Comparison of ENCODE assay signal across 8 cellular contexts in the genomic region with DNA sequence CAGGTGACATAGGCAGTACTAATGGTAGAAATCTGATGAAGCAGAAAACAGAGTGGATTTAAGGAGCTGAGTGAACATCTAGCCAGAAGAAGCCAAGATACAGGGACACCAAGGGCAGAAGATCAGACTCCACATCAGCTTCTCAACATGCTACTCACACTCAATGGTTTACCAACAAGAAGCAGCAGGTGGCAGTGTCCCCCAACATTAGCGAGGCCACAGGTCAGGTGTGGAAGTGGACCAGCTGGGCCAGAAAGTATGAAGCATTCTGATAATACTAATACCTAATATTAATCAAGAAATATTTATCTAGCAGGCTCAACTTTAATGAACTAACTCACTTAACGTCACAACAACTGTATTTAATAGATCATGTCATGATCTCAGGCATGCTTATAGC.
DNase-seq lines count a peak whose midpoint lies in the region; ATAC-seq and TF ChIP-seq lines count a peak whose summit lies in the region.

No MANE protein-coding gene starts in this region.

- H3K36me3 ChIP-seq in OCI-LY3 (replicated peaks; ENCODE audit: low read depth, low read length) (no peaks in the 10 kb centered on the region), vagina (no peaks in the 10 kb centered on the region)

- TF ChIP-seq CTCF in OCI-LY3 (IDR thresholded peaks at IDR 0.05; ENCODE audit: low read depth, low read length) (peak; percentile 93), vagina (IDR thresholded peaks at IDR 0.05) (peak in 2 of 3 experiments; percentile 35 to 56)

- H3K4me2 ChIP-seq in OCI-LY3 (ENCODE audit: low read length) = no peak overlapping the region

- H3K4me3 ChIP-seq in OCI-LY3 (ENCODE audit: low read length) (no peak overlapping the region), vagina (no peak overlapping the region)

- H3K27me3 ChIP-seq in OCI-LY3 (ENCODE audit: low read depth, low read length) = no peaks in the 10 kb centered on the region
- no peaks in the 10 kb centered on the region for H3K27me3 ChIP-seq in vagina

- H3K9me3 ChIP-seq in OCI-LY3 (ENCODE audit: insufficient read depth, low read length) (no peaks in the 10 kb centered on the region), vagina (no peaks in the 10 kb centered on the region)

- DNase-seq in Right ventricle myocardium inferior (ENCODE audit: missing footprints) (peak; percentile 66), cardiac septum (ENCODE audit: low spot score) (no peak), fibroblast of gingiva (ENCODE audit: low read depth) (peak; percentile 64), non-pigmented ciliary epithelial cell (ENCODE audit: low read depth) (peak; percentile 14), vagina (ENCODE audit: extremely low spot score in 2 of 2) (no peak)
- DNase-seq in activated T-cell treated with anti-CD3 and anti-CD28 coated beads, Interleukin-2, amount 50 U/mL, for 4 hours = peak; percentile 22

- no peak overlapping the region for H2AFZ ChIP-seq in OCI-LY3 (ENCODE audit: low read depth, low read length)

- peaks cover 9% of the 10 kb centered on the region for H3K27me3 Mint-ChIP-seq in activated T-cell treated with anti-CD3 and anti-CD28 coated beads, Interleukin-2, amount 50 U/mL, for 4 hours (ENCODE audit: low read depth)

- no peaks in the 10 kb centered on the region for H3K9me3 Mint-ChIP-seq in activated T-cell treated with anti-CD3 and anti-CD28 coated beads, Interleukin-2, amount 50 U/mL, for 4 hours

- H3K4me1 Mint-ChIP-seq in activated T-cell treated with anti-CD3 and anti-CD28 coated beads, Interleukin-2, amount 50 U/mL, for 4 hours (ENCODE audit: low read depth) = no peaks in the 10 kb centered on the region

- H3K4me3 Mint-ChIP-seq in activated T-cell treated with anti-CD3 and anti-CD28 coated beads, Interleukin-2, amount 50 U/mL, for 4 hours = no peak overlapping the region

- no peak overlapping the region for H3K27ac ChIP-seq in OCI-LY3 (ENCODE audit: low read length)
- H3K27ac ChIP-seq in vagina = no peak overlapping the region

- no peak overlapping the region for H3K9ac ChIP-seq in OCI-LY3 (ENCODE audit: low read length)

- no peaks in the 10 kb centered on the region for H4K20me1 ChIP-seq in OCI-LY3 (ENCODE audit: insufficient read depth, low read length)

- no peak for TF ChIP-seq POLR2A in vagina (IDR thresholded peaks at IDR 0.05)

- no peaks in the 10 kb centered on the region for H3K4me1 ChIP-seq in OCI-LY3 (ENCODE audit: low read length)
- no peaks in the 10 kb centered on the region for H3K4me1 ChIP-seq in vagina

- H3K36me3 Mint-ChIP-seq in activated T-cell treated with anti-CD3 and anti-CD28 coated beads, Interleukin-2, amount 50 U/mL, for 4 hours (ENCODE audit: insufficient read depth) = no peaks in the 10 kb centered on the region

- ATAC-seq in Right ventricle myocardium inferior (peak; percentile 84), HG02678 (IDR thresholded peaks at IDR 0.05; ENCODE audit: unreplicated experiment) (peak; percentile 89)
- peak; percentile 46 to 48 for ATAC-seq in activated T-cell treated with anti-CD3 and anti-CD28 coated beads, Interleukin-2, amount 50 U/mL, for 4 hours

- H3K79me2 ChIP-seq in OCI-LY3 (ENCODE audit: low read length) = no peaks in the 10 kb centered on the region

- intact Hi-C loops in Right ventricle myocardium inferior (cut with DNase I) (loop anchor here (1.0 to 5.0 kb wide), 2 partner anchors 78 to 568 kb away; no protein-coding TSS in a partner anchor), cardiac septum (cut with DNase I) (loop anchor here (1.0 kb wide), 1 partner anchor 77 kb away; no protein-coding TSS in a partner anchor), vagina (cut with DNase I) (loop anchor here (5.0 kb wide), 1 partner anchor 78 kb away; no protein-coding TSS in a partner anchor)

Comparison
In these comparisons a context has a peak if more than half of its experiments do, and no peak if none do; other contexts are left out.
1. DNase-seq: peak in Right ventricle myocardium inferior (single experiment), activated T-cell treated with anti-CD3 and anti-CD28 coated beads, Interleukin-2, amount 50 U/mL, for 4 hours (single experiment), fibroblast of gingiva (single experiment) and non-pigmented ciliary epithelial cell (single experiment); none in cardiac septum (single experiment) and vagina (0 of 2).
2. Peak in every context shown above with its lines, with median percentiles within 50 percentile points of each other: ATAC-seq.